In genomic region chr13:107881362-107881761, GRCh38 we compare ENCODE assay signal across 23 cellular contexts.
DNase-seq lines count a peak whose midpoint lies in the region; ATAC-seq, FAIRE-seq and TF ChIP-seq lines count a peak whose summit lies in the region.
"Had no signal": no experiment of that assay in that cellular context is flagged by ENCODE, and none has a peak within 500 bp of the region (broad histone marks: within the 10 kb centered on the region; RNA-seq: fewer than 3 reads in every experiment).

No MANE protein-coding gene starts in this region.

- H3K9me3 ChIP-seq in fibroblast of lung (ENCODE audit: control insufficient read depth, insufficient read depth, low read depth, low read length): no peaks in the 10 kb centered on the region
- H3K9me3 ChIP-seq in left lung: peaks cover 0 to 5% of the 10 kb centered on the region in 2 donors
- H3K9me3 ChIP-seq: Caco-2, Peyer's patch had no signal

- H3K27me3 ChIP-seq in fibroblast of lung (ENCODE audit: control insufficient read depth, insufficient read depth, low read length) (no peaks in the 10 kb centered on the region), left lung (no peaks in the 10 kb centered on the region)
- H3K27me3 ChIP-seq: BLaER1, Peyer's patch had no signal

- H3K4me3 ChIP-seq in WI38 (ENCODE audit: low read depth, low read length): peak overlapping the region; percentile 55
- no peak overlapping the region for H3K4me3 ChIP-seq in fibroblast of lung (replicated peaks in 1 of 4; ENCODE audit: control extremely low read depth in 1 of 4, insufficient read depth in 1 of 4, low read depth in 3 of 4, low read length in 4 of 4)
- no peak overlapping the region for H3K4me3 ChIP-seq in left lung
- H3K4me3 ChIP-seq: BLaER1, Peyer's patch had no signal

- H3K4me1 ChIP-seq in fibroblast of lung (ENCODE audit: control insufficient read depth, extremely low read depth, insufficient read depth, low read length) (no peaks in the 10 kb centered on the region), left lung (no peaks in the 10 kb centered on the region)
- H3K4me1 ChIP-seq: BLaER1, Caco-2, Peyer's patch had no signal

- DNase-seq in NCI-H226 (peak; percentile 60), fibroblast of lung (ENCODE audit: low read depth in 2 of 2) (peak; percentile 29 to 53), left lung (no peak), frontal cortex (ENCODE audit: low spot score in 2 of 2) (no peak), H4 (ENCODE audit: low spot score) (no peak), NCI-H1417 treated with DMSO at 0.1 percent for 48 hours (lab: John Stamatoyannopoulos, UW) (no peak)
- DNase-seq: ACHN; Caco-2; CD4-positive, alpha-beta T cell; KG1; NCI-H1092 treated with DMSO at 0.1 percent for 48 hours; NCI-H146; NCI-H2029; NCI-H2227 treated with DMSO at 0.1 percent for 48 hours; NCI-H510A treated with DMSO at 0.1 percent for 48 hours; NCI-H774; NK-92 treated with Interleukin-12 subunit alpha and Interleukin-12 subunit beta, amount 100 ng/mL, for 24 hours; Peyer's patch had no signal

- FAIRE-seq in frontal cortex (lab: Jason Lieb, UNC): no peak
- FAIRE-seq: GM12891 had no signal

- H3K79me2 ChIP-seq in fibroblast of lung (ENCODE audit: control insufficient read depth, insufficient read depth, low read length): no peaks in the 10 kb centered on the region

- H3K4me2 ChIP-seq in fibroblast of lung (ENCODE audit: extremely low read depth, insufficient read depth, low read length): no peak overlapping the region
- H3K4me2 ChIP-seq: BLaER1 had no signal

- H2AFZ ChIP-seq in fibroblast of lung (ENCODE audit: low read length): no peak overlapping the region

- H3K9ac ChIP-seq in fibroblast of lung (ENCODE audit: insufficient read depth, low read length): no peak overlapping the region
- H3K9ac ChIP-seq: BLaER1 had no signal

- ATAC-seq in left lung: peak; percentile 89
- no peak for ATAC-seq in GM19455 (IDR thresholded peaks at IDR 0.05; ENCODE audit: unreplicated experiment)
- ATAC-seq: Right ventricle myocardium inferior had no signal

- no peaks in the 10 kb centered on the region for H3K36me3 ChIP-seq in fibroblast of lung (ENCODE audit: control insufficient read depth, insufficient read depth, low read length)
- no peaks in the 10 kb centered on the region for H3K36me3 ChIP-seq in left lung
- H3K36me3 ChIP-seq: BLaER1, Peyer's patch had no signal

- intact Hi-C loops in left lung (cut with DNase I): no loop called here

- H4K20me1 ChIP-seq in fibroblast of lung (ENCODE audit: control insufficient read depth, extremely low read depth, insufficient read depth, low read length): no peaks in the 10 kb centered on the region
- H4K20me1 ChIP-seq: BLaER1 had no signal

- H3K27ac ChIP-seq in fibroblast of lung (ENCODE audit: insufficient read depth, low read length): no peak overlapping the region
- no peak overlapping the region for H3K27ac ChIP-seq in left lung
- H3K27ac ChIP-seq: BLaER1, Peyer's patch had no signal

- TF ChIP-seq CTCF in WI38 (IDR thresholded peaks at IDR 0.05; ENCODE audit: low read depth, low read length): no peak
- no peak for TF ChIP-seq CTCF in fibroblast of lung (conservative IDR thresholded peaks at IDR 0.05 in 1 of 2, IDR thresholded peaks at IDR 0.05 in 1 of 2; ENCODE audit: low read depth in 1 of 2, low read length in 2 of 2)
- TF ChIP-seq CTCF in left lung (IDR thresholded peaks at IDR 0.05): no peak

Comparison
In these comparisons a context has a peak if more than half of its experiments do, and no peak if none do; other contexts are left out.
1. DNase-seq: peak in NCI-H226 (single experiment) and fibroblast of lung (2 of 2); none in left lung (0 of 2), frontal cortex (0 of 2), H4 (single experiment) and NCI-H1417 treated with DMSO at 0.1 percent for 48 hours (single experiment).